ENCODE assay signal across 16 cellular contexts in the genomic region with DNA sequence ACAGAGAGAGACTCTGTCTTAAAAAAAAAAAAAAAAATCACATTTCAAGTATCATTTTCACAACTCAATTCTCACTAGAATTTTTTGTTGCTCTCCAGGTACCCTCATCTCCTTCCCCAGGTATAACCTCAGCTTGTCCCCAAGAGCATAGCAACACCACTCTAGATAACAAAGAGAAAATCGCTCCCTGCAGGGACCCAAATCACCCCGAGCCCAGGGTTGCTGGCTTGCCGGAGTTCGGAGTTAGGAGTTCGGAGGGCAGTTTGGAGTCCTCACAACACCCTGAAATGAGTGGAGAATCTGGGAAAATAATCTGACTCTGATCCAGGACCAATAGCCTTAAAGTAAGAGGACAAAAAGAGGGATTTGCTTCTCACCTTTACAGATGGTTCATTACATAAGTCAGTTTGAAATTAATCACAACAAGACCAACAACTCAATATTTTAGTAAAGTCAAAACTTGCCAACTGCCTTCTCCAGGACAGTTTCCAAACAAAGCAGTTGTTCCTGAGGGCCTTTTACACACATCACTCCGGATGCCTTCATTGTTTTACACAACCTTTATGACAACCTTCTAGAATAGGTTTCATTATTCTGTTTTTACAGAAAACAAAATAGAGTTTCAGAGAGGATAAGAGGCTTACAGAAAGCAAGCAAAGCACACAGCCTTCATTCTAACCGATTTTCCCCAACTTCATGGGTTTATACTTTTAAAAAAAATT. TPM values are rescaled to one million over a fixed set of nuclear protein-coding genes. Genes with fewer than 3 reads are reported as not detected.
DNase-seq lines count a peak whose midpoint lies in the region; ATAC-seq and TF ChIP-seq lines count a peak whose summit lies in the region.
"Had no signal": no experiment of that assay in that cellular context is flagged by ENCODE, and none has a peak within 500 bp of the region (broad histone marks: within the 10 kb centered on the region; RNA-seq: fewer than 3 reads in every experiment).

No MANE protein-coding gene starts in this region.

- POLR2A ChIA-PET in activated CD4-positive, alpha-beta memory T cell treated with anti-CD3 and anti-CD28 coated beads for 36 hours (lab: Charles Lee): no interaction called here

- H3K4me3 ChIP-seq in left ventricle myocardium inferior (no peak overlapping the region), endodermal cell (ENCODE audit: low read length) (no peak overlapping the region), psoas muscle (no peak overlapping the region), MM.1S (ENCODE audit: low read length) (no peak overlapping the region)
- H3K4me3 ChIP-seq: BLaER1 treated with 17β-estradiol and CSF1 and Interleukin-3, amounts not matched to agents 10 nM and 100 nM had no signal

- H3K36me3 ChIP-seq in left ventricle myocardium inferior (no peaks in the 10 kb centered on the region), endodermal cell (ENCODE audit: control insufficient read depth, insufficient read depth, low read length) (no peaks in the 10 kb centered on the region), psoas muscle (ENCODE audit: insufficient read depth in 1 of 2, low read depth in 1 of 2) (no peaks in the 10 kb centered on the region), MM.1S (replicated peaks; ENCODE audit: insufficient read depth, low read length) (no peaks in the 10 kb centered on the region)

- DNase-seq in left ventricle myocardium inferior (no peak), left cardiac atrium (no peak), endodermal cell (peak; percentile 64), psoas muscle (no peak), MM.1S (no peak)
- no peak for DNase-seq in effector CD4-positive, alpha-beta T cell
- DNase-seq in activated CD4-positive, alpha-beta memory T cell treated with anti-CD3 and anti-CD28 coated beads for 36 hours: no peak
- DNase-seq: 8988T; Calu3; CD8-positive, alpha-beta T cell; DMS79 treated with DMSO at 0.1 percent for 48 hours; GF-D8; H9 had no signal

- H3K4me3 Mint-ChIP-seq in endodermal cell: no peak overlapping the region
- H3K4me3 Mint-ChIP-seq in activated CD4-positive, alpha-beta memory T cell treated with anti-CD3 and anti-CD28 coated beads for 36 hours: no peak overlapping the region
- H3K4me3 Mint-ChIP-seq: B cell; CD8-positive, alpha-beta T cell; H9 had no signal

- H3K9me2 ChIP-seq in MM.1S (replicated peaks; ENCODE audit: insufficient read depth, low read length): no peaks in the 10 kb centered on the region

- H3K27ac ChIP-seq in left ventricle myocardium inferior (replicated peaks) (peak overlapping the region; percentile 83), endodermal cell (ENCODE audit: low read depth, low read length) (no peak overlapping the region), psoas muscle (peak overlapping the region; percentile 89), MM.1S (ENCODE audit: low read length) (no peak overlapping the region)
- H3K27ac ChIP-seq: BLaER1 treated with 17β-estradiol and CSF1 and Interleukin-3, amounts not matched to agents 10 nM and 100 nM had no signal

- H3K79me2 ChIP-seq in MM.1S (ENCODE audit: low read length): peaks cover 55% of the 10 kb centered on the region

- H3K36me3 Mint-ChIP-seq in endodermal cell (ENCODE audit: low read depth): no peaks in the 10 kb centered on the region
- no peaks in the 10 kb centered on the region for H3K36me3 Mint-ChIP-seq in activated CD4-positive, alpha-beta memory T cell treated with anti-CD3 and anti-CD28 coated beads for 36 hours

- H3K9me3 ChIP-seq in left ventricle myocardium inferior (replicated peaks) (no peaks in the 10 kb centered on the region), endodermal cell (ENCODE audit: control insufficient read depth, low read length) (no peaks in the 10 kb centered on the region), psoas muscle (no peaks in the 10 kb centered on the region), MM.1S (replicated peaks; ENCODE audit: insufficient read depth, low read length) (no peaks in the 10 kb centered on the region)
- H3K9me3 ChIP-seq: BLaER1 treated with 17β-estradiol and CSF1 and Interleukin-3, amounts not matched to agents 10 nM and 100 nM had no signal

- H3K4me1 ChIP-seq in left ventricle myocardium inferior: peaks cover 42% of the 10 kb centered on the region
- no peaks in the 10 kb centered on the region for H3K4me1 ChIP-seq in endodermal cell (ENCODE audit: control insufficient read depth, insufficient read depth, low read length)
- H3K4me1 ChIP-seq in psoas muscle: peaks cover 12% of the 10 kb centered on the region
- peaks cover 30% of the 10 kb centered on the region for H3K4me1 ChIP-seq in MM.1S (ENCODE audit: low read length)

- H3K27me3 Mint-ChIP-seq in endodermal cell (ENCODE audit: insufficient read depth): no peaks in the 10 kb centered on the region
- H3K27me3 Mint-ChIP-seq in activated CD4-positive, alpha-beta memory T cell treated with anti-CD3 and anti-CD28 coated beads for 36 hours: no peaks in the 10 kb centered on the region
- H3K27me3 Mint-ChIP-seq: B cell had no signal

- CTCF ChIA-PET in activated CD4-positive, alpha-beta memory T cell treated with anti-CD3 and anti-CD28 coated beads for 36 hours (lab: Charles Lee): no interaction called here

- peaks cover 18% of the 10 kb centered on the region for H3K4me1 Mint-ChIP-seq in endodermal cell
- H3K4me1 Mint-ChIP-seq in activated CD4-positive, alpha-beta memory T cell treated with anti-CD3 and anti-CD28 coated beads for 36 hours (ENCODE audit: low read depth): no peaks in the 10 kb centered on the region

- ATAC-seq in left cardiac atrium: no peak
- no peak for ATAC-seq in psoas muscle
- no peak for ATAC-seq in HG03378 (IDR thresholded peaks at IDR 0.05; ENCODE audit: unreplicated experiment)
- ATAC-seq: CD8-positive, alpha-beta T cell had no signal

- no peaks in the 10 kb centered on the region for H4K20me1 ChIP-seq in MM.1S (ENCODE audit: insufficient read depth, low read length)
- H4K20me1 ChIP-seq: BLaER1 treated with 17β-estradiol and CSF1 and Interleukin-3, amounts not matched to agents 10 nM and 100 nM had no signal

- no peak overlapping the region for H3K4me2 ChIP-seq in MM.1S (ENCODE audit: low read depth, low read length)
- H3K4me2 ChIP-seq: BLaER1 treated with 17β-estradiol and CSF1 and Interleukin-3, amounts not matched to agents 10 nM and 100 nM had no signal

- intact Hi-C loops in left ventricle myocardium inferior (cut with micrococcal nuclease) (no loop called here), left cardiac atrium (cut with DNase I) (no loop called here), psoas muscle (cut with DNase I) (loop anchor here in 1 of 2 donors (10.0 kb wide), 1 partner anchor 177 kb away; no protein-coding TSS in a partner anchor)
- intact Hi-C loops in activated CD4-positive, alpha-beta memory T cell treated with anti-CD3 and anti-CD28 coated beads for 36 hours (cut with micrococcal nuclease): no loop called here

- H3K9ac ChIP-seq in endodermal cell (ENCODE audit: extremely low read depth, low read length, poor library complexity, severe bottlenecking): no peak overlapping the region
- no peak overlapping the region for H3K9ac ChIP-seq in MM.1S (ENCODE audit: low read length)
- H3K9ac ChIP-seq: BLaER1 treated with 17β-estradiol and CSF1 and Interleukin-3, amounts not matched to agents 10 nM and 100 nM had no signal

- 80% methylated on average over 7 of the region's 7 CpGs; no CpG with 5 or more reads in 1 of the 2 experiments for WGBS in endodermal cell (ENCODE audit: insufficient coverage in 1 of 2, insufficient read length in 1 of 2), 2 experiments
- WGBS in psoas muscle, 3 donors: 81 to 89% (median 82%) methylated on average over 7 of the region's 7 CpGs

- no peak overlapping the region for H3K27ac Mint-ChIP-seq in endodermal cell
- no peak overlapping the region for H3K27ac Mint-ChIP-seq in activated CD4-positive, alpha-beta memory T cell treated with anti-CD3 and anti-CD28 coated beads for 36 hours
- H3K27ac Mint-ChIP-seq: B cell; CD8-positive, alpha-beta T cell had no signal

- peaks cover 30% of the 10 kb centered on the region for H3F3A ChIP-seq in MM.1S (ENCODE audit: insufficient read depth, low read length)

- no peaks in the 10 kb centered on the region for H3K9me3 Mint-ChIP-seq in endodermal cell
- no peaks in the 10 kb centered on the region for H3K9me3 Mint-ChIP-seq in activated CD4-positive, alpha-beta memory T cell treated with anti-CD3 and anti-CD28 coated beads for 36 hours
- H3K9me3 Mint-ChIP-seq: CD8-positive, alpha-beta T cell; H9 had no signal

- no peaks in the 10 kb centered on the region for H3K27me3 ChIP-seq in left ventricle myocardium inferior (ENCODE audit: low read depth)
- no peaks in the 10 kb centered on the region for H3K27me3 ChIP-seq in endodermal cell (ENCODE audit: control insufficient read depth, insufficient read depth, low read length, poor library complexity, severe bottlenecking)
- no peaks in the 10 kb centered on the region for H3K27me3 ChIP-seq in psoas muscle (ENCODE audit: insufficient read depth in 3 of 3, low read length in 2 of 3)
- H3K27me3 ChIP-seq in MM.1S (replicated peaks; ENCODE audit: insufficient read depth, low read length): no peaks in the 10 kb centered on the region
- H3K27me3 ChIP-seq: BLaER1 treated with 17β-estradiol and CSF1 and Interleukin-3, amounts not matched to agents 10 nM and 100 nM had no signal

- H2AFZ ChIP-seq in MM.1S (ENCODE audit: low read length): no peak overlapping the region

- TF ChIP-seq CTCF in left ventricle myocardium inferior (IDR thresholded peaks at IDR 0.05; ENCODE audit: borderline replicate concordance) (no peak), endodermal cell (conservative IDR thresholded peaks at IDR 0.05) (no peak), psoas muscle (IDR thresholded peaks at IDR 0.05) (no peak), MM.1S (IDR thresholded peaks at IDR 0.05; ENCODE audit: low read length) (no peak)

RNA-seq across cellular contexts. Expression of gene C2orf76, which starts 59.1 kb away (rescaled TPM):
- total RNA-seq in left ventricle myocardium inferior: 7.3 TPM
- 10 to 100 TPM in 1 of 2 donors, 1 to 10 TPM in 1; 9.9 to 11.5 TPM for total RNA-seq in left cardiac atrium
- total RNA-seq in endodermal cell: 10 to 100 TPM; 10.7 to 10.9 TPM
- 18.0 TPM for polyA plus RNA-seq in endodermal cell (2013, experiment 1 of 2)
- polyA plus RNA-seq in endodermal cell (2013, experiment 2 of 2): 17.2 TPM
- 1 to 10 TPM; 4.1 to 7.2 (median 6.0) TPM for total RNA-seq in psoas muscle
- 1 to 10 TPM; 6.1 to 9.3 (median 7.9) TPM for polyA plus RNA-seq in psoas muscle
- 10 to 100 TPM; 10.5 to 11.5 TPM for total RNA-seq in activated CD4-positive, alpha-beta memory T cell treated with anti-CD3 and anti-CD28 coated beads for 36 hours

RNA-seq across cellular contexts. Expression of gene DBI, which starts 59.2 kb away (rescaled TPM):
- 303 TPM for total RNA-seq in left ventricle myocardium inferior
- total RNA-seq in left cardiac atrium: 100 to 1,000 TPM; 172 to 227 TPM
- total RNA-seq in endodermal cell: 100 to 1,000 TPM; 138 to 178 TPM
- polyA plus RNA-seq in endodermal cell (2013, experiment 1 of 2): 244 TPM
- 262 TPM for polyA plus RNA-seq in endodermal cell (2013, experiment 2 of 2)
- total RNA-seq in psoas muscle: 10 to 100 TPM; 50.6 to 88.7 (median 53.4) TPM
- polyA plus RNA-seq in psoas muscle: 100 to 1,000 TPM; 198 to 264 (median 199) TPM
- total RNA-seq in activated CD4-positive, alpha-beta memory T cell treated with anti-CD3 and anti-CD28 coated beads for 36 hours: 100 to 1,000 TPM; 149 to 150 TPM

Comparison
In these comparisons a context has a peak if more than half of its experiments do, and no peak if none do; other contexts are left out.
1. H3K27ac ChIP-seq: peak in left ventricle myocardium inferior (single experiment) and psoas muscle (single experiment); none in endodermal cell (single experiment) and MM.1S (single experiment).